In the genomic region with DNA sequence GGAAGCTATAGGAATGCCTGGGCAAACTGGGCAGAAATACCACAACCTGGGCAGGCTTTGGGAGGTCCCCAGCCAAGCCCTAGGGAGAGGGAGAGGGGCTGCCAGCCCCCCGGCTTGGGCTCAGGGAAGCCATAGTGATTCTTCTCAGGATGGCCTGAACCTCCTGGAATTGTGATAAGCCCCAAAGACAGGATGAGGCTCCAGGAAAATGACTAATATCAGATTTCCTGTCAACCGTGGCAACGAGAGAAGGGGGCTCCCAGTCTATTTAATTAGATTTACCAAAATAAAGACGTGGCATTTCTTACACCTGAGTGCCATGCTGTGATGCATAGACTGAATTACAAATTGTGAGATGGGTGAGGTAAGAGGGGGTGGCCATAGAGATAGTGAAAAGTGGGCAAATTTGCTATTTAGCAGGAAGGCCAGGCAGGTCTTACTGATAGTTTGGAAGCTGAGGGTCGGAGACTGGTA, we compare ENCODE assay signal across 1 cellular context.
TF ChIP-seq lines count a peak whose summit lies in the region.

No MANE protein-coding gene starts in this region.

TF ChIP-seq in endothelial cell of umbilical vein, 7 proteins besides CTCF, POLR2A, EP300 and RAD21:
- TF ChIP-seq MYC (IDR thresholded peaks at IDR 0.05; ENCODE audit: low read depth, low read length) (no peak), GATA2 (IDR thresholded peaks at IDR 0.05; ENCODE audit: insufficient read depth, insufficient read length, low read depth, low read length) (peak; percentile 73), POLR2AphosphoS5 (IDR thresholded peaks at IDR 0.05; ENCODE audit: insufficient read depth, low read depth, low read length) (peak; percentile 54), JUN (IDR thresholded peaks at IDR 0.05; ENCODE audit: borderline replicate concordance, insufficient read depth, insufficient read length, low read depth) (peak; percentile 86), FOS (IDR thresholded peaks at IDR 0.05; ENCODE audit: borderline replicate concordance, insufficient read depth, low read length) (peak; percentile 59)
- TF ChIP-seq, protein P1, sequence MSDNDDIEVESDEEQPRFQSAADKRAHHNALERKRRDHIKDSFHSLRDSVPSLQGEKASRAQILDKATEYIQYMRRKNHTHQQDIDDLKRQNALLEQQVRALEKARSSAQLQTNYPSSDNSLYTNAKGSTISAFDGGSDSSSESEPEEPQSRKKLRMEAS (IDR thresholded peaks at IDR 0.05; ENCODE audit: insufficient read depth, insufficient read length) = no peak
